8 cellular contexts compared by ENCODE assay signal in genomic region chr12:57583008-57583831, GRCh38. TPM values are rescaled to one million over a fixed set of nuclear protein-coding genes. Genes with fewer than 3 reads are reported as not detected.
DNase-seq lines count a peak whose midpoint lies in the region; ATAC-seq, FAIRE-seq and TF ChIP-seq lines count a peak whose summit lies in the region.

No MANE protein-coding gene starts in this region.

- peak; percentile 90 for ATAC-seq in HG02623 (IDR thresholded peaks at IDR 0.05; ENCODE audit: unreplicated experiment)
- no peak for ATAC-seq in HG02840 (IDR thresholded peaks at IDR 0.05; ENCODE audit: low FRiP score, unreplicated experiment)

- H3K27me3 ChIP-seq in SK-N-SH (ENCODE audit: insufficient read depth): no peaks in the 10 kb centered on the region

- H3K9ac ChIP-seq in SK-N-SH: no peak overlapping the region

- POLR2A ChIA-PET in SK-N-SH (lab: Yijun Ruan, JAX): interaction anchor here (1.0 to 1.4 kb wide), 4 partner anchors 9 to 41 kb away, joined by 3 to 7 read pairs (median 4); no protein-coding TSS in a partner anchor

- TF ChIP-seq CTCF in SK-N-SH (IDR thresholded peaks at IDR 0.05): peak; percentile 98

- no peaks in the 10 kb centered on the region for H3K4me1 ChIP-seq in SK-N-SH (ENCODE audit: control insufficient read depth in 1 of 2, insufficient read depth in 2 of 2, low read depth in 1 of 2, low read length in 1 of 2)

- peak; percentile 69 for FAIRE-seq in GM12892 (lab: Jason Lieb, UNC)

- H3K36me3 ChIP-seq in SK-N-SH (replicated peaks in 1 of 2; ENCODE audit: control insufficient read depth in 1 of 2, insufficient read depth in 2 of 2, low read length in 1 of 2): peaks cover 21 to 63% of the 10 kb centered on the region in 2 experiments

- H3K79me2 ChIP-seq in SK-N-SH (ENCODE audit: insufficient read depth): no peaks in the 10 kb centered on the region

- no peak overlapping the region; a peak in 1 of 4 replicates for H3K4me3 ChIP-seq in SK-N-SH (ENCODE audit: low read depth in 2 of 2, low read length in 1 of 2)

- no peak for TF ChIP-seq POLR2A in GM12892 (IDR thresholded peaks at IDR 0.05; ENCODE audit: low read depth, low read length)

- no peak overlapping the region for H3K27ac ChIP-seq in SK-N-SH (ENCODE audit: low read depth in 2 of 2, low read length in 1 of 2)

- no peak overlapping the region for H2AFZ ChIP-seq in SK-N-SH (ENCODE audit: low read depth)

- no peak overlapping the region for H3K4me2 ChIP-seq in SK-N-SH

- TF ChIP-seq RAD21 in SK-N-SH (IDR thresholded peaks at IDR 0.05; ENCODE audit: low read length): peak; percentile 97

- no peaks in the 10 kb centered on the region for H3K9me3 ChIP-seq in SK-N-SH

- no peaks in the 10 kb centered on the region for H3F3A ChIP-seq in SK-N-SH (replicated peaks; ENCODE audit: insufficient read depth)

- no peaks in the 10 kb centered on the region for H3K9me2 ChIP-seq in SK-N-SH

- intact Hi-C loops in head of caudate nucleus (cut with DNase I) (loop anchor here (5.0 kb wide), 1 partner anchor 39 kb away; no protein-coding TSS in a partner anchor), posterior vena cava (cut with DNase I) (loop anchor here in 1 of 2 donors (5.0 kb wide), 1 partner anchor 39 kb away; no protein-coding TSS in a partner anchor)

- peak; percentile 69 for DNase-seq in GM12892 (ENCODE audit: insufficient read length)
- peak; percentile 64 for DNase-seq in NCI-H1105 (lab: John Stamatoyannopoulos, UW)
- DNase-seq in SK-N-SH: peak; percentile 92
- DNase-seq in activated naive CD4-positive, alpha-beta T cell treated with anti-CD3 and anti-CD28 coated beads, Interleukin-2, amount 50 U/mL, for 16 hours: peak; percentile 60
- DNase-seq in head of caudate nucleus: peak in 40 of 42 donors; percentile 23 to 90 (median 74)
- peak; percentile 61 for DNase-seq in posterior vena cava (ENCODE audit: low spot score)

- H4K20me1 ChIP-seq in SK-N-SH (ENCODE audit: insufficient read depth): no peaks in the 10 kb centered on the region

- CTCF ChIA-PET in SK-N-SH (lab: Yijun Ruan, JAX): interaction anchor here (0.6 to 7.6 kb wide), 63 partner anchors 10 to 1317 kb away, joined by 3 to 298 read pairs (median 5); partner anchors contain the start of genes ARHGEF25, AVIL, B4GALNT1 and COQ10A

- 52% methylated on average over 13 of the region's 13 CpGs for WGBS in SK-N-SH (ENCODE audit: low lambda C conversion rate)

- no peak for TF ChIP-seq EP300 in SK-N-SH (IDR thresholded peaks at IDR 0.05; ENCODE audit: borderline replicate concordance in 1 of 2, low read depth in 1 of 2, low read length in 1 of 2)

TF ChIP-seq in SK-N-SH, 30 proteins besides CTCF, POLR2A, EP300 and RAD21:
- TF ChIP-seq CHD2 (IDR thresholded peaks at IDR 0.05; ENCODE audit: low read length, partially characterized antibody): peak; percentile 26
- TF ChIP-seq RXRA (IDR thresholded peaks at IDR 0.05; ENCODE audit: borderline replicate concordance, low read depth): no peak
- no peak for TF ChIP-seq FOXJ3 (CRISPR knock-in tag; IDR thresholded peaks at IDR 0.05)
- peak; percentile 85 for TF ChIP-seq SMC3 (IDR thresholded peaks at IDR 0.05; ENCODE audit: low read depth, low read length)
- TF ChIP-seq GABPA (IDR thresholded peaks at IDR 0.05; ENCODE audit: low read depth): no peak
- no peak for TF ChIP-seq IRF3 (IDR thresholded peaks at IDR 0.05; ENCODE audit: low read depth, low read length)
- TF ChIP-seq JUND (IDR thresholded peaks at IDR 0.05): no peak

RNA-seq across cellular contexts. Expression of gene PIP4K2C, which starts 7.8 kb away (rescaled TPM):
- polyA plus RNA-seq in GM12892 (2012; ENCODE audit: missing spikeins): 12.2 TPM
- polyA plus RNA-seq in SK-N-SH (2012; rRNA removed): 34.2 and 40.1 TPM in 2 replicates
- polyA plus RNA-seq in SK-N-SH (2012; cell fraction: cytosol; rRNA removed): 35.5 and 40.3 TPM in 2 replicates
- 25.2 and 35.0 TPM in 2 replicates for polyA plus RNA-seq in SK-N-SH (2012; cell fraction: nucleus; rRNA removed)
- total RNA-seq in posterior vena cava: 10 to 100 TPM; 26.0 to 27.4 TPM

RNA-seq across cellular contexts. Expression of gene DTX3, which starts 21.4 kb away (rescaled TPM):
- polyA plus RNA-seq in GM12892 (2012; ENCODE audit: missing spikeins): 23.5 TPM
- polyA plus RNA-seq in SK-N-SH (2012; rRNA removed): 61.2 and 62.6 TPM in 2 replicates
- polyA plus RNA-seq in SK-N-SH (2012; cell fraction: cytosol; rRNA removed): 21.8 and 33.1 TPM in 2 replicates
- 312 and 331 TPM in 2 replicates for polyA plus RNA-seq in SK-N-SH (2012; cell fraction: nucleus; rRNA removed)
- 10 to 100 TPM; 32.4 to 35.6 TPM for total RNA-seq in posterior vena cava

RNA-seq across cellular contexts. Expression of gene ARHGEF25, which starts 28.0 kb away (rescaled TPM):
- 7.1 TPM for polyA plus RNA-seq in GM12892 (2012; ENCODE audit: missing spikeins)
- 48.1 and 51.6 TPM in 2 replicates for polyA plus RNA-seq in SK-N-SH (2012; rRNA removed)
- polyA plus RNA-seq in SK-N-SH (2012; cell fraction: cytosol; rRNA removed): 39.3 and 41.6 TPM in 2 replicates
- polyA plus RNA-seq in SK-N-SH (2012; cell fraction: nucleus; rRNA removed): 220 and 239 TPM in 2 replicates
- 10 to 100 TPM; 78.8 to 82.8 TPM for total RNA-seq in posterior vena cava

RNA-seq across cellular contexts. Expression of gene KIF5A, which starts 33.4 kb away (rescaled TPM):
- 0.55 TPM for polyA plus RNA-seq in GM12892 (2012; ENCODE audit: missing spikeins)
- polyA plus RNA-seq in SK-N-SH (2012; rRNA removed): 6.2 and 8.9 TPM in 2 replicates
- 2.8 and 3.8 TPM in 2 replicates for polyA plus RNA-seq in SK-N-SH (2012; cell fraction: cytosol; rRNA removed)
- polyA plus RNA-seq in SK-N-SH (2012; cell fraction: nucleus; rRNA removed): 32.0 and 36.4 TPM in 2 replicates
- under 1 TPM; 0.10 to 0.14 TPM for total RNA-seq in posterior vena cava

RNA-seq across cellular contexts. Expression of gene DCTN2, which starts 36.2 kb away (rescaled TPM):
- polyA plus RNA-seq in GM12892 (2012; ENCODE audit: missing spikeins): 76.9 TPM
- 122 and 139 TPM in 2 replicates for polyA plus RNA-seq in SK-N-SH (2012; rRNA removed)
- 120 and 135 TPM in 2 replicates for polyA plus RNA-seq in SK-N-SH (2012; cell fraction: cytosol; rRNA removed)
- 165 and 176 TPM in 2 replicates for polyA plus RNA-seq in SK-N-SH (2012; cell fraction: nucleus; rRNA removed)
- total RNA-seq in posterior vena cava: 100 to 1,000 TPM in 1 of 2 donors, 10 to 100 TPM in 1; 90.6 to 104 TPM
